ENCODE assay signal across 8 cellular contexts in genomic region chr17:44865231-44865660, GRCh38. TPM values are rescaled to one million over a fixed set of nuclear protein-coding genes. Genes with fewer than 3 reads are reported as not detected.
A peak's percentile ranks its signal among the peaks of the same experiment; 100 is the strongest.
DNase-seq lines count a peak whose midpoint lies in the region; ATAC-seq and TF ChIP-seq lines count a peak whose summit lies in the region.

No MANE protein-coding gene starts in this region.

- peak; percentile 84 for ATAC-seq in activated CD4-positive, alpha-beta T cell treated with anti-CD3 and anti-CD28 coated beads for 36 hours
- ATAC-seq in left lobe of liver = peak; percentile 94

- H3K4ac ChIP-seq in H9 (ENCODE audit: low read depth, low read length) = no peak overlapping the region

- H3K27me3 ChIP-seq in AG04450 (ENCODE audit: control insufficient read depth, insufficient read depth, low read length) (no peaks in the 10 kb centered on the region), H9 (ENCODE audit: insufficient read depth, low read length) (no peaks in the 10 kb centered on the region)

- no peak overlapping the region for H2BK5ac ChIP-seq in H9 (ENCODE audit: insufficient read length, low read length)

- WGBS in H9 (ENCODE audit: extremely low coverage, insufficient read length, low lambda C conversion rate) = no CpG with 5 or more reads among the region's 1 CpG

- H2BK20ac ChIP-seq in H9 (ENCODE audit: low read depth, low read length, poor library complexity, severe bottlenecking) = no peak overlapping the region

- H3K23ac ChIP-seq in H9 (ENCODE audit: insufficient read length, low read depth, low read length) = no peak overlapping the region

- peak; percentile 88 for TF ChIP-seq CTCF in AG04450 (IDR thresholded peaks at IDR 0.05; ENCODE audit: low read depth, low read length)
- TF ChIP-seq CTCF in H9 (conservative IDR thresholded peaks at IDR 0.05) = peak; percentile 91
- peak; percentile 95 for TF ChIP-seq CTCF in chondrocyte (IDR thresholded peaks at IDR 0.05)

- H3K14ac ChIP-seq in H9 (ENCODE audit: insufficient read depth, low read length) = no peak overlapping the region

- CTCF ChIA-PET in AG04450 (lab: Charles Lee) = interaction anchor here (0.6 to 10.1 kb wide), 26 partner anchors 9 to 332 kb away, joined by 3 to 136 read pairs (median 6); partner anchors contain the start of gene EFTUD2
- CTCF ChIA-PET in activated CD4-positive, alpha-beta T cell treated with anti-CD3 and anti-CD28 coated beads for 36 hours (lab: Charles Lee) = interaction anchor here (0.6 to 5.8 kb wide), 18 partner anchors 9 to 655 kb away, joined by 3 to 49 read pairs (median 3); no protein-coding TSS in a partner anchor

- H4K5ac ChIP-seq in H9 (ENCODE audit: insufficient read length, low read depth, low read length) = no peak overlapping the region

- H3K79me1 ChIP-seq in H9 (ENCODE audit: insufficient read depth, low read depth, low read length, poor library complexity, severe bottlenecking) = no peaks in the 10 kb centered on the region

- DNase-seq in AG04450 (ENCODE audit: low read depth, low spot score) (peak; percentile 58), H9 (peak; percentile 74), NCI-H460 (ENCODE audit: extremely low read depth, low read depth) (peak; percentile 69), chondrocyte (ENCODE audit: low spot score) (no peak), left lobe of liver (ENCODE audit: low spot score) (peak; percentile 59), mesenteric fat pad (ENCODE audit: low spot score) (no peak)
- DNase-seq in activated CD4-positive, alpha-beta T cell treated with anti-CD3 and anti-CD28 coated beads for 36 hours = peak; percentile 79
- DNase-seq in stimulated activated CD4-positive, alpha-beta T cell treated with anti-CD3 and anti-CD28 coated beads, Interleukin-2, amount 100 ng/mL, for 48 hours = peak; percentile 73 to 74

- H3K4me1 Mint-ChIP-seq in H9 (no peaks in the 10 kb centered on the region), chondrocyte (ENCODE audit: low read depth) (no peaks in the 10 kb centered on the region)
- no peaks in the 10 kb centered on the region for H3K4me1 Mint-ChIP-seq in activated CD4-positive, alpha-beta T cell treated with anti-CD3 and anti-CD28 coated beads for 36 hours

- H3K23me2 ChIP-seq in H9 (ENCODE audit: insufficient read length, low read depth, low read length, poor library complexity, severe bottlenecking) = no peaks in the 10 kb centered on the region

- H3T11ph ChIP-seq in H9 (ENCODE audit: low read length) = no peak overlapping the region

- no peak overlapping the region for H3K18ac ChIP-seq in H9 (ENCODE audit: insufficient read length, low read depth, low read length)

- H2BK15ac ChIP-seq in H9 (ENCODE audit: low read depth, low read length) = no peak overlapping the region

- H3K9me3 ChIP-seq in AG04450 (ENCODE audit: control insufficient read depth, insufficient read depth, low read length) (no peaks in the 10 kb centered on the region), H9 (ENCODE audit: control insufficient read depth, low read depth, low read length) (no peaks in the 10 kb centered on the region)

- H4K8ac ChIP-seq in H9 (replicated peaks; ENCODE audit: insufficient read length, low read depth, low read length) = no peak overlapping the region

- H2AFZ ChIP-seq in H9 (ENCODE audit: low read length) = no peak overlapping the region

- H3K4me1 ChIP-seq in H9 (ENCODE audit: insufficient read depth, low read length) = no peaks in the 10 kb centered on the region

- H3K36me3 Mint-ChIP-seq in H9 (ENCODE audit: insufficient read depth in 1 of 3, low read depth in 3 of 3) = peaks cover 40 to 89% (median 66%) of the 10 kb centered on the region in 3 experiments
- peaks cover 48% of the 10 kb centered on the region for H3K36me3 Mint-ChIP-seq in activated CD4-positive, alpha-beta T cell treated with anti-CD3 and anti-CD28 coated beads for 36 hours (ENCODE audit: low read depth)
- peaks cover 21% of the 10 kb centered on the region for H3K36me3 Mint-ChIP-seq in chondrocyte (ENCODE audit: low read depth)

- H3K27me3 Mint-ChIP-seq in H9 (ENCODE audit: low read depth) (no peaks in the 10 kb centered on the region), chondrocyte (ENCODE audit: low read depth) (no peaks in the 10 kb centered on the region)
- no peaks in the 10 kb centered on the region for H3K27me3 Mint-ChIP-seq in activated CD4-positive, alpha-beta T cell treated with anti-CD3 and anti-CD28 coated beads for 36 hours

- no peak overlapping the region for H3K4me3 ChIP-seq in AG04450 (ENCODE audit: low read depth, low read length)

- H2BK12ac ChIP-seq in H9 (ENCODE audit: insufficient read length, low read depth, low read length) = no peak overlapping the region

- POLR2A ChIA-PET in AG04450 (lab: Yijun Ruan, JAX) = no interaction called here
- POLR2A ChIA-PET in activated CD4-positive, alpha-beta T cell treated with anti-CD3 and anti-CD28 coated beads for 36 hours (lab: Charles Lee) = no interaction called here

- no peak overlapping the region for H3K56ac ChIP-seq in H9 (ENCODE audit: insufficient read length, low read depth, low read length)

- intact Hi-C loops in activated CD4-positive, alpha-beta T cell treated with anti-CD3 and anti-CD28 coated beads for 36 hours (cut with DNase I, micrococcal nuclease) = loop anchor here (1.0 to 5.0 kb wide), 4 partner anchors 86 to 333 kb away; no protein-coding TSS in a partner anchor

- H3K4me2 ChIP-seq in H9 (ENCODE audit: insufficient read depth, insufficient read length, low read length) = no peak overlapping the region

- H3K27ac ChIP-seq in AG04450 (ENCODE audit: low read depth, low read length) (no peak overlapping the region), H9 (ENCODE audit: insufficient read length, low read depth, low read length) (no peak overlapping the region)

- H3K9me3 Mint-ChIP-seq in H9 (no peaks in the 10 kb centered on the region), chondrocyte (ENCODE audit: low read depth) (no peaks in the 10 kb centered on the region)
- H3K9me3 Mint-ChIP-seq in activated CD4-positive, alpha-beta T cell treated with anti-CD3 and anti-CD28 coated beads for 36 hours (ENCODE audit: low read depth) = no peaks in the 10 kb centered on the region

- H4K91ac ChIP-seq in H9 (ENCODE audit: insufficient read length, low read depth, low read length) = no peak overlapping the region

- H2BK120ac ChIP-seq in H9 (ENCODE audit: low read depth, low read length, poor library complexity, severe bottlenecking) = no peak overlapping the region

- H3K4me3 Mint-ChIP-seq in H9 (no peak overlapping the region), chondrocyte (ENCODE audit: unreplicated experiment) (no peak overlapping the region)
- no peak overlapping the region for H3K4me3 Mint-ChIP-seq in activated CD4-positive, alpha-beta T cell treated with anti-CD3 and anti-CD28 coated beads for 36 hours

- H2AK5ac ChIP-seq in H9 (ENCODE audit: insufficient read length, low read length) = no peak overlapping the region

- H3K79me2 ChIP-seq in H9 (ENCODE audit: insufficient read depth, low read length) = no peaks in the 10 kb centered on the region

- H3K9ac ChIP-seq in H9 (ENCODE audit: extremely low read depth, insufficient read length, low read length) = no peak overlapping the region

- no peaks in the 10 kb centered on the region for H4K20me1 ChIP-seq in H9 (ENCODE audit: control insufficient read depth, insufficient read depth, insufficient read length)

- H3K27ac Mint-ChIP-seq in H9 = no peak overlapping the region
- no peak overlapping the region for H3K27ac Mint-ChIP-seq in activated CD4-positive, alpha-beta T cell treated with anti-CD3 and anti-CD28 coated beads for 36 hours
- H3K27ac Mint-ChIP-seq in chondrocyte (ENCODE audit: unreplicated experiment) = no peak overlapping the region

RNA-seq across cellular contexts. Expression of gene HIGD1B, which starts 17.6 kb away (rescaled TPM):
- not detected in 2 replicates for polyA plus RNA-seq in AG04450 (2011; rRNA removed)
- polyA minus RNA-seq in AG04450 (2011; rRNA and poly(A)+ RNA removed) = not detected in 2 replicates
- total RNA-seq in H9 (2021) = not detected in 2 replicates
- not detected in 2 replicates for total RNA-seq in NCI-H460 (2014; rRNA removed; shearing (Covaris generic))
- not detected in 2 replicates for polyA plus RNA-seq in NCI-H460 (2014; cell fraction: nucleus; rRNA removed)
- not detected for total RNA-seq in activated CD4-positive, alpha-beta T cell treated with anti-CD3 and anti-CD28 coated beads for 36 hours
- total RNA-seq in chondrocyte = 0.82 to 0.97 TPM in 2 of 3 replicates, not detected in the other
- not detected for total RNA-seq in left lobe of liver
- 1.3 TPM for total RNA-seq in mesenteric fat pad

RNA-seq across cellular contexts. Expression of gene EFTUD2, which starts 34.0 kb away (rescaled TPM):
- polyA plus RNA-seq in AG04450 (2011; rRNA removed) = 123 and 147 TPM in 2 replicates
- polyA minus RNA-seq in AG04450 (2011; rRNA and poly(A)+ RNA removed) = 175 and 196 TPM in 2 replicates
- total RNA-seq in H9 (2021) = 150 and 161 TPM in 2 replicates
- total RNA-seq in NCI-H460 (2014; rRNA removed; shearing (Covaris generic)) = 112 and 137 TPM in 2 replicates
- 107 and 148 TPM in 2 replicates for polyA plus RNA-seq in NCI-H460 (2014; cell fraction: nucleus; rRNA removed)
- total RNA-seq in activated CD4-positive, alpha-beta T cell treated with anti-CD3 and anti-CD28 coated beads for 36 hours = 100 to 1,000 TPM; 175 to 203 TPM
- total RNA-seq in chondrocyte = 71.9 to 99.2 TPM (median 75.9 TPM) in 3 replicates
- 33.8 TPM for total RNA-seq in left lobe of liver
- 104 TPM for total RNA-seq in mesenteric fat pad

RNA-seq across cellular contexts. Expression of gene GJC1, which starts 35.2 kb away (rescaled TPM):
- 20.6 and 22.1 TPM in 2 replicates for polyA plus RNA-seq in AG04450 (2011; rRNA removed)
- 37.4 and 43.5 TPM in 2 replicates for polyA minus RNA-seq in AG04450 (2011; rRNA and poly(A)+ RNA removed)
- total RNA-seq in H9 (2021) (114 and 119 TPM in 2 replicates), chondrocyte (26.8 to 50.5 TPM (median 46.4 TPM) in 3 replicates), left lobe of liver (0.53 TPM), mesenteric fat pad (17.1 TPM)
- total RNA-seq in NCI-H460 (2014; rRNA removed; shearing (Covaris generic)) = 4.4 and 5.2 TPM in 2 replicates
- 5.5 and 9.1 TPM in 2 replicates for polyA plus RNA-seq in NCI-H460 (2014; cell fraction: nucleus; rRNA removed)
- 1 to 10 TPM; 3.3 to 3.7 TPM for total RNA-seq in activated CD4-positive, alpha-beta T cell treated with anti-CD3 and anti-CD28 coated beads for 36 hours

RNA-seq across cellular contexts. Expression of gene GFAP, which starts 50.1 kb away (rescaled TPM):
- polyA plus RNA-seq in AG04450 (2011; rRNA removed) = 0.40 and 0.46 TPM in 2 replicates
- polyA minus RNA-seq in AG04450 (2011; rRNA and poly(A)+ RNA removed) = 0.61 TPM in 1 of 2 replicates, not detected in the other
- 1.1 and 1.2 TPM in 2 replicates for total RNA-seq in H9 (2021)
- 0.09 and 0.32 TPM in 2 replicates for total RNA-seq in NCI-H460 (2014; rRNA removed; shearing (Covaris generic))
- 0.24 TPM in 1 of 2 replicates, not detected in the other for polyA plus RNA-seq in NCI-H460 (2014; cell fraction: nucleus; rRNA removed)
- not detected for total RNA-seq in activated CD4-positive, alpha-beta T cell treated with anti-CD3 and anti-CD28 coated beads for 36 hours
- 0.55 to 1.0 TPM in 2 of 3 replicates, not detected in the other for total RNA-seq in chondrocyte
- total RNA-seq in left lobe of liver = 0.23 TPM
- total RNA-seq in mesenteric fat pad = 1.3 TPM

Comparison
In these comparisons a context has a peak if more than half of its experiments do, and no peak if none do; other contexts are left out.
1. DNase-seq: peak in AG04450 (single experiment), H9 (single experiment), NCI-H460 (single experiment), activated CD4-positive, alpha-beta T cell treated with anti-CD3 and anti-CD28 coated beads for 36 hours (single experiment), left lobe of liver (single experiment) and stimulated activated CD4-positive, alpha-beta T cell treated with anti-CD3 and anti-CD28 coated beads, Interleukin-2, amount 100 ng/mL, for 48 hours (2 of 2); none in chondrocyte (single experiment) and mesenteric fat pad (single experiment).
2. Peak in every context shown above with its lines, with median percentiles within 50 percentile points of each other: CTCF ChIP-seq.